ENCODE assay signal across 40 cellular contexts in the genomic region with DNA sequence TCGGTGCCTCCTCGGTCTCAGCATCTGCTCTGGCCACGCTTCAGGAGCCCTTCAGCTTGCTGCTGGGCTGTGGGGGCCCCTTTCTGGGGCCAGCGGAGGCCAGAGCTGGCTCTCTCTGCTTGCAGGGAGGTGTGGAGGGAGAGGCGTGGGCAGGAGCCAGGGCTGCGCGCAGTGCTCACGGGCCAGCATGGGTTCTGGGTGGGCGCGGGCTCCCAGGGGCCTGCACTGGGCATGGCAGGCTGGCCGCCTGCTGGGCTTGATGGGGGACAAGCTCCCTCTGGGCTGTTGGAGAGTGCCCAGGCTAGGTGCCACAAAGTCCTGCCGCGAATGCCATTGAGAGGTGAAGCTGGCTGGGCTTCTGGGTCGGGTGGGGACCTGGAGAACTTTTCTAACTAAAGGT.
"Had no signal": no experiment of that assay in that cellular context is flagged by ENCODE, and none has a peak within 500 bp of the region (broad histone marks: within the 10 kb centered on the region; RNA-seq: fewer than 3 reads in every experiment).

No MANE protein-coding gene starts in this region.

- FAIRE-seq: astrocyte, bronchial epithelial cell had no signal

- H3K4me1 ChIP-seq: adrenal gland, ascending aorta, body of pancreas, breast epithelium had no signal

- H3K4me3 Mint-ChIP-seq: activated naive CD4-positive, alpha-beta T cell treated with anti-CD3 and anti-CD28 coated beads for 36 hours; activated naive CD4-positive, alpha-beta T cell treated with anti-CD3 and anti-CD28 coated beads, Interleukin-2, amount 10 ng/mL, durations not matched to agents 7 days and 5 days; activated naive CD4-positive, alpha-beta T cell treated with anti-CD3 and anti-CD28 coated beads, Interleukin-2, amount 50 U/mL, for 24 hours; activated naive CD8-positive, alpha-beta T cell; activated naive CD8-positive, alpha-beta T cell treated with anti-CD3 and anti-CD28 coated beads for 36 hours; activated naive CD8-positive, alpha-beta T cell treated with anti-CD3 and anti-CD28 coated beads, Interleukin-2, amount 10 ng/mL, durations not matched to agents 7 days and 5 days; activated naive CD8-positive, alpha-beta T cell treated with anti-CD3 and anti-CD28 coated beads, Interleukin-2, amount 50 U/mL, for 24 hours; activated T-cell treated with anti-CD3 and anti-CD28 coated beads, Interleukin-2, amount 50 U/mL, for 24 hours; activated T-cell treated with anti-CD3 and anti-CD28 coated beads, Interleukin-2, amount 50 U/mL, for 4 hours; activated T-cell treated with anti-CD3 and anti-CD28 coated beads, Interleukin-2, amount 50 U/mL, for 72 hours; activated T-helper 1 cell treated with anti-CD3 and anti-CD28 coated beads, Interleukin-12 subunit alpha, Interleukin-12 subunit beta, Interleukin-2, Interleukin-4 antibody, amounts not matched to agents 30 ng/mL and 10 ng/mL and 1 ng/mL, durations not matched to agents 14 hours and 24 hours and 36 hours; activated T-helper 17 cell treated with anti-CD3 and anti-CD28 coated beads, Interleukin-2, amount 50 U/mL, for 72 hours; brain; central memory CD8-positive, alpha-beta T cell had no signal

- H3K36me3 Mint-ChIP-seq: brain had no signal

- H3K4me1 Mint-ChIP-seq: activated T-helper 17 cell treated with anti-CD3 and anti-CD28 coated beads, Interleukin-2, amount 50 U/mL, for 72 hours; brain; central memory CD8-positive, alpha-beta T cell had no signal

- H3K9me3 ChIP-seq: adrenal gland, ascending aorta, body of pancreas had no signal

- DNase-seq: activated effector memory CD4-positive, alpha-beta T cell treated with anti-CD3 and anti-CD28 coated beads, Interleukin-2, amount 50 U/mL, for 16 hours; activated effector memory CD4-positive, alpha-beta T cell treated with Interleukin-2 at 50 U/mL for 16 hours; activated gamma-delta T cell; activated gamma-delta T cell treated with Interleukin-2 at 50 U/mL for 16 hours; activated naive CD4-positive, alpha-beta T cell; activated naive CD4-positive, alpha-beta T cell treated with anti-CD3 and anti-CD28 coated beads for 36 hours; activated naive CD4-positive, alpha-beta T cell treated with anti-CD3 and anti-CD28 coated beads, Interleukin-2, amount 10 ng/mL, durations not matched to agents 7 days and 5 days; activated naive CD4-positive, alpha-beta T cell treated with anti-CD3 and anti-CD28 coated beads, Interleukin-2, amount 50 U/mL, for 16 hours; activated naive CD4-positive, alpha-beta T cell treated with Interleukin-2 at 50 U/mL for 16 hours; activated naive CD8-positive, alpha-beta T cell treated with anti-CD3 and anti-CD28 coated beads for 36 hours; activated naive CD8-positive, alpha-beta T cell treated with anti-CD3 and anti-CD28 coated beads, Interleukin-2, amount 10 ng/mL, durations not matched to agents 7 days and 5 days; activated naive CD8-positive, alpha-beta T cell treated with anti-CD3 and anti-CD28 coated beads, Interleukin-2, amount 50 U/mL, for 24 hours; activated T-cell treated with anti-CD3 and anti-CD28 coated beads, Interleukin-2, amount 50 U/mL, for 1 hour; activated T-cell treated with anti-CD3 and anti-CD28 coated beads, Interleukin-2, amount 50 U/mL, for 24 hours; activated T-cell treated with anti-CD3 and anti-CD28 coated beads, Interleukin-2, amount 50 U/mL, for 4 hours; activated T-cell treated with anti-CD3 and anti-CD28 coated beads, Interleukin-2, amount 50 U/mL, for 48 hours; activated T-cell treated with anti-CD3 and anti-CD28 coated beads, Interleukin-2, amount 50 U/mL, for 72 hours; adrenal gland; amniotic stem cell; amygdala; anterior cingulate cortex; aorta; body of pancreas; brain microvascular endothelial cell; caudate nucleus; central memory CD4-positive, alpha-beta T cell; cerebellar nuclear complex had no signal

- H3K27ac ChIP-seq: adrenal gland, ascending aorta, body of pancreas, brain microvascular endothelial cell, breast epithelium, cardiac muscle cell had no signal

- H3K27me3 Mint-ChIP-seq: activated naive CD4-positive, alpha-beta T cell treated with anti-CD3 and anti-CD28 coated beads, Interleukin-2, amount 10 ng/mL, durations not matched to agents 7 days and 5 days; activated naive CD4-positive, alpha-beta T cell treated with anti-CD3 and anti-CD28 coated beads, Interleukin-2, amount 50 U/mL, for 24 hours; activated naive CD8-positive, alpha-beta T cell; activated naive CD8-positive, alpha-beta T cell treated with anti-CD3 and anti-CD28 coated beads for 36 hours; activated naive CD8-positive, alpha-beta T cell treated with anti-CD3 and anti-CD28 coated beads, Interleukin-2, amount 10 ng/mL, durations not matched to agents 7 days and 5 days; activated naive CD8-positive, alpha-beta T cell treated with anti-CD3 and anti-CD28 coated beads, Interleukin-2, amount 50 U/mL, for 24 hours; activated T-cell treated with anti-CD3 and anti-CD28 coated beads, Interleukin-2, amount 50 U/mL, for 24 hours; activated T-helper 17 cell treated with anti-CD3 and anti-CD28 coated beads, Interleukin-2, amount 50 U/mL, for 72 hours; brain; central memory CD8-positive, alpha-beta T cell had no signal

- H3K9me3 Mint-ChIP-seq: activated naive CD8-positive, alpha-beta T cell treated with anti-CD3 and anti-CD28 coated beads, Interleukin-2, amount 50 U/mL, for 24 hours; activated T-cell treated with anti-CD3 and anti-CD28 coated beads, Interleukin-2, amount 50 U/mL, for 24 hours; activated T-cell treated with anti-CD3 and anti-CD28 coated beads, Interleukin-2, amount 50 U/mL, for 4 hours; activated T-helper 1 cell treated with anti-CD3 and anti-CD28 coated beads, Interleukin-12 subunit alpha, Interleukin-12 subunit beta, Interleukin-2, Interleukin-4 antibody, amounts not matched to agents 30 ng/mL and 10 ng/mL and 1 ng/mL, durations not matched to agents 14 hours and 24 hours and 36 hours; activated T-helper 17 cell treated with anti-CD3 and anti-CD28 coated beads, Interleukin-2, amount 50 U/mL, for 72 hours; activated T-helper 2 cell treated with anti-CD3 and anti-CD28 coated beads, Interferon-gamma antibody, Interleukin-2, Interleukin-4, amounts not matched to agents 10 μg/mL and 5 μg/mL and 100 μg/mL, durations not matched to agents 14 hours and 24 hours and 36 hours; central memory CD8-positive, alpha-beta T cell had no signal

- ATAC-seq: activated naive CD4-positive, alpha-beta T cell treated with anti-CD3 and anti-CD28 coated beads, Interleukin-2, amount 50 U/mL, for 72 hours; activated naive CD8-positive, alpha-beta T cell treated with anti-CD3 and anti-CD28 coated beads, Interleukin-2, amount 50 U/mL, for 24 hours; activated T-cell treated with anti-CD3 and anti-CD28 coated beads, Interleukin-2, amount 50 U/mL, for 4 hours; activated T-cell treated with anti-CD3 and anti-CD28 coated beads, Interleukin-2, amount 50 U/mL, for 72 hours; activated T-helper 17 cell treated with anti-CD3 and anti-CD28 coated beads, Interleukin-2, amount 50 U/mL, for 72 hours; body of pancreas had no signal

- H3K27ac Mint-ChIP-seq: activated naive CD4-positive, alpha-beta T cell treated with anti-CD3 and anti-CD28 coated beads for 36 hours; activated naive CD4-positive, alpha-beta T cell treated with anti-CD3 and anti-CD28 coated beads, Interleukin-2, amount 10 ng/mL, durations not matched to agents 7 days and 5 days; activated naive CD4-positive, alpha-beta T cell treated with anti-CD3 and anti-CD28 coated beads, Interleukin-2, amount 50 U/mL, for 24 hours; activated naive CD4-positive, alpha-beta T cell treated with anti-CD3 and anti-CD28 coated beads, Interleukin-2, amount 50 U/mL, for 72 hours; activated naive CD8-positive, alpha-beta T cell; activated naive CD8-positive, alpha-beta T cell treated with anti-CD3 and anti-CD28 coated beads for 36 hours; activated naive CD8-positive, alpha-beta T cell treated with anti-CD3 and anti-CD28 coated beads, Interleukin-2, amount 10 ng/mL, durations not matched to agents 7 days and 5 days; activated naive CD8-positive, alpha-beta T cell treated with anti-CD3 and anti-CD28 coated beads, Interleukin-2, amount 50 U/mL, for 24 hours; activated T-cell treated with anti-CD3 and anti-CD28 coated beads, Interleukin-2, amount 50 U/mL, for 24 hours; activated T-cell treated with anti-CD3 and anti-CD28 coated beads, Interleukin-2, amount 50 U/mL, for 72 hours; activated T-helper 1 cell treated with anti-CD3 and anti-CD28 coated beads, Interleukin-12 subunit alpha, Interleukin-12 subunit beta, Interleukin-2, Interleukin-4 antibody, amounts not matched to agents 30 ng/mL and 10 ng/mL and 1 ng/mL, durations not matched to agents 14 hours and 24 hours and 36 hours; activated T-helper 17 cell treated with anti-CD3 and anti-CD28 coated beads, Interleukin-2, amount 50 U/mL, for 72 hours; activated T-helper 2 cell treated with anti-CD3 and anti-CD28 coated beads, Interferon-gamma antibody, Interleukin-2, Interleukin-4, amounts not matched to agents 10 μg/mL and 5 μg/mL and 100 μg/mL, durations not matched to agents 14 hours and 24 hours and 36 hours; brain had no signal

- H3K4me3 ChIP-seq: adrenal gland, ascending aorta, body of pancreas, breast epithelium, cardiac muscle cell had no signal

- H3K36me3 ChIP-seq: adrenal gland, ascending aorta, brain microvascular endothelial cell, breast epithelium, cardiac muscle cell had no signal
